Comparison of ENCODE assay signal across 16 cellular contexts in genomic region chr18:75123113-75123512, GRCh38.
DNase-seq lines count a peak whose midpoint lies in the region; ATAC-seq lines count a peak whose summit lies in the region.
"Had no signal": no experiment of that assay in that cellular context is flagged by ENCODE, and none has a peak within 500 bp of the region (broad histone marks: within the 10 kb centered on the region; RNA-seq: fewer than 3 reads in every experiment).

No MANE protein-coding gene starts in this region.

- DNase-seq in NCI-H345 (lab: John Stamatoyannopoulos, UW) (peak; percentile 49), NCI-H345 treated with DMSO at 0.1 percent for 48 hours (lab: John Stamatoyannopoulos, UW; ENCODE audit: unreplicated experiment) (no peak), NCI-H2107 (lab: John Stamatoyannopoulos, UW) (peak; percentile 52), mesenteric fat pad (ENCODE audit: low spot score) (peak; percentile 86), NCI-H1694 (lab: John Stamatoyannopoulos, UW) (no peak)
- DNase-seq: BE2C; CD4-positive, alpha-beta memory T cell; HCEC 1CT; KBM-7; NCI-H1930; NCI-H524; NK-92 treated with Interleukin-12 subunit alpha and Interleukin-12 subunit beta, amount 100 ng/mL, for 24 hours had no signal

- no peak for ATAC-seq in HG03039 (IDR thresholded peaks at IDR 0.05; ENCODE audit: unreplicated experiment)
- no peak for ATAC-seq in HG02981 (IDR thresholded peaks at IDR 0.05; ENCODE audit: unreplicated experiment)
- ATAC-seq: GM23338, Right ventricle myocardium inferior had no signal

Comparison
In these comparisons a context has a peak if more than half of its experiments do, and no peak if none do; other contexts are left out.
1. DNase-seq: peak in NCI-H345 (single experiment), NCI-H2107 (single experiment) and mesenteric fat pad (single experiment); none in NCI-H345 treated with DMSO at 0.1 percent for 48 hours (single experiment) and NCI-H1694 (single experiment).